9 cellular contexts compared by ENCODE assay signal in the genomic region with DNA sequence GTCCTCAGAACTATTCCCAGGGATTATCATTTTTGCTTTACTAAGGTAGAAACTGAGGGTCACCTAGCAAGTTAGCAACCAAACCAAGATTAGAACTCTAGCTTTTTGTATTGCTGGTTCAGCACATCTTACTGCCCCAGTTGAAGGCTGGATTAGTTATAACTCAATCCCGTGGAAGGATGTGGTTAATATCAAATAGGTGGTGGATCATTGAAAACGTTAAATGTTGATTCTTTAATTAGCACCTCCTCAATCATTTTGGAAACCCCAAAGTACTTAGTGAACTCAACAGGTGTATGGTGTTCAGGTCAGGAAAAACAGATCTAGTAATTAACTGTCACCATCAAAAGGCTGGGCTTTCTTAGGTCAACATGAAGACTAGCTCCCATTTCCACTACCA.
A peak's percentile ranks its signal among the peaks of the same experiment; 100 is the strongest.
DNase-seq lines count a peak whose midpoint lies in the region; ATAC-seq and TF ChIP-seq lines count a peak whose summit lies in the region.
"Had no signal": no experiment of that assay in that cellular context is flagged by ENCODE, and none has a peak within 500 bp of the region (broad histone marks: within the 10 kb centered on the region; RNA-seq: fewer than 3 reads in every experiment).

No MANE protein-coding gene starts in this region.

- peaks cover 0 to 59% of the 10 kb centered on the region in 2 experiments; a peak in 2 of 4 replicates for H3K79me1 ChIP-seq in IMR-90 (ENCODE audit: low read depth in 1 of 2, low read length in 2 of 2)

- H3K9ac ChIP-seq in IMR-90 (ENCODE audit: low read depth, low read length) = peak overlapping the region; percentile 21; the same call in 1 of the 2 replicates
- H3K9ac ChIP-seq in adipocyte (ENCODE audit: low read length) = peak overlapping the region; percentile 86

- H3K27me3 ChIP-seq in BJ (ENCODE audit: control insufficient read depth, insufficient read depth, low read length) (no peaks in the 10 kb centered on the region), IMR-90 (ENCODE audit: control insufficient read depth, insufficient read depth, low read length) (no peaks in the 10 kb centered on the region), adipocyte (replicated peaks; ENCODE audit: control insufficient read depth, insufficient read depth, low read length) (no peaks in the 10 kb centered on the region), neutrophil (no peaks in the 10 kb centered on the region)

- peaks cover 24% of the 10 kb centered on the region for H3K4me1 ChIP-seq in IMR-90 (ENCODE audit: control insufficient read depth, insufficient read depth, low read length)
- H3K4me1 ChIP-seq in adipocyte (ENCODE audit: control insufficient read depth, insufficient read depth, low read length) = peaks cover 76% of the 10 kb centered on the region
- peaks cover 31 to 35% of the 10 kb centered on the region in 2 experiments for H3K4me1 ChIP-seq in neutrophil (ENCODE audit: control insufficient read depth in 1 of 2, insufficient read depth in 1 of 2, low read depth in 1 of 2, low read length in 1 of 2)

- no peak overlapping the region for H2BK120ac ChIP-seq in IMR-90 (ENCODE audit: low read depth, low read length)

- POLR2A ChIA-PET in BJ (lab: Charles Lee) (no interaction called here), IMR-90 (lab: Charles Lee; ENCODE audit: unreplicated experiment) (interaction anchor here (0.6 to 1.6 kb wide), 3 partner anchors 25 to 43 kb away, joined by 3 to 5 read pairs (median 3); no protein-coding TSS in a partner anchor)

- H3K4me3 ChIP-seq in BJ (ENCODE audit: low read depth, low read length) (peak overlapping the region; percentile 76), IMR-90 (ENCODE audit: insufficient read depth, low read depth, low read length) (peak overlapping the region; percentile 31), adipocyte (ENCODE audit: low read length) (peak overlapping the region; percentile 99), neutrophil (ENCODE audit: low read depth in 1 of 2, low read length in 1 of 2) (no peak overlapping the region)

- TF ChIP-seq CTCF in BJ (IDR thresholded peaks at IDR 0.05; ENCODE audit: insufficient read depth, low read depth, low read length) (no peak), IMR-90 (conservative IDR thresholded peaks at IDR 0.05; ENCODE audit: low read depth, low read length) (no peak), neutrophil (IDR thresholded peaks at IDR 0.05) (no peak)

- H4K8ac ChIP-seq in IMR-90 (ENCODE audit: low read depth in 2 of 2, low read length in 2 of 2) = no peak overlapping the region

- in situ Hi-C loops in IMR-90 (cut with MboI; ENCODE audit: low sequenced_read_pairs) = loop anchor here (5.0 kb wide), 1 partner anchor 152 kb away; a partner anchor contains a TSS

- H2AK9ac ChIP-seq in IMR-90 (replicated peaks; ENCODE audit: low read depth, low read length, poor library complexity) = no peak overlapping the region

- no peak overlapping the region for H2AFZ ChIP-seq in IMR-90 (replicated peaks; ENCODE audit: low read length, poor library complexity)

- H2BK5ac ChIP-seq in IMR-90 (ENCODE audit: low read depth, low read length, poor library complexity, severe bottlenecking) = peak overlapping the region; percentile 62

- peak overlapping the region; percentile 100 for H3K4me2 ChIP-seq in IMR-90 (ENCODE audit: low read depth, low read length)

- no peak overlapping the region for H4K5ac ChIP-seq in IMR-90 (ENCODE audit: low read depth, low read length)

- H3K9me1 ChIP-seq in IMR-90 (ENCODE audit: insufficient read depth, low read length) = peaks cover 19% of the 10 kb centered on the region

- H2BK15ac ChIP-seq in IMR-90 (ENCODE audit: low read depth, low read length) = no peak overlapping the region

- no peak overlapping the region for H3K56ac ChIP-seq in IMR-90 (ENCODE audit: extremely low read depth, insufficient read depth, low read length)

- H4K91ac ChIP-seq in IMR-90 (ENCODE audit: insufficient read depth, low read depth, low read length) = no peak overlapping the region

- no CpG with 5 or more reads among the region's 2 CpGs for WGBS in IMR-90 (ENCODE audit: extremely low coverage in 2 of 2, insufficient read length in 1 of 2), 2 experiments

- H3K23ac ChIP-seq in IMR-90 (ENCODE audit: low read depth, low read length) = no peak overlapping the region; the same call in 1 of the 2 replicates

- H3K9me3 ChIP-seq in IMR-90 (ENCODE audit: control insufficient read depth, insufficient read depth, low read length) = no peaks in the 10 kb centered on the region
- H3K9me3 ChIP-seq in adipocyte (ENCODE audit: control insufficient read depth, low read length) = no peaks in the 10 kb centered on the region
- H3K9me3 ChIP-seq in neutrophil = no peaks in the 10 kb centered on the region

- H2AK5ac ChIP-seq in IMR-90 (ENCODE audit: low read depth, low read length) = no peak overlapping the region

- no peak for TF ChIP-seq RAD21 in IMR-90 (IDR thresholded peaks at IDR 0.05; ENCODE audit: low read length)

- no TSS peak for BruUV-seq in IMR-90 (replicated peaks; lab: Mats Ljungman, UMichigan)

- H4K20me1 ChIP-seq in IMR-90 (ENCODE audit: insufficient read depth, low read length) = peaks cover 74% of the 10 kb centered on the region

- H3K18ac ChIP-seq in IMR-90 (ENCODE audit: low read depth, low read length) = no peak overlapping the region; the same call in 1 of the 2 replicates

- H3K14ac ChIP-seq in IMR-90 (replicated peaks; ENCODE audit: low read depth, low read length) = 0 out of 2 replicates have a peak overlapping the region, but pooled peaks have one; percentile 30

- TF ChIP-seq POLR2A in IMR-90 (IDR thresholded peaks at IDR 0.05; ENCODE audit: low read depth, low read length) = no peak; the same call in none of the 2 replicates

- dilution Hi-C loops in IMR-90 (cut with HindIII; ENCODE audit: low sequenced_read_pairs, unreplicated experiment) = no loop called here

- intact Hi-C loops in IMR-90 (cut with micrococcal nuclease) = loop anchor here (10.0 kb wide), 2 partner anchors 299 to 1239 kb away; no protein-coding TSS in a partner anchor

- CTCF ChIA-PET in BJ (lab: Yijun Ruan, JAX) (interaction anchor here (1.1 to 3.1 kb wide), 3 partner anchors 8 to 16 kb away, joined by 3 to 11 read pairs (median 4); no protein-coding TSS in a partner anchor), IMR-90 (lab: Yijun Ruan, JAX) (interaction anchor here (0.6 to 2.7 kb wide), 4 partner anchors 8 to 191 kb away, joined by 3 to 8 read pairs (median 3); no protein-coding TSS in a partner anchor)

- no peak for DNase-seq in BJ (ENCODE audit: low read depth)
- no peak for DNase-seq in IMR-90
- no peak for DNase-seq in adipocyte (ENCODE audit: low read depth)
- no peak for DNase-seq in MV-4-11 (lab: John Stamatoyannopoulos, UW)
- DNase-seq in NCI-H446 treated with DMSO at 0.1 percent for 48 hours (lab: John Stamatoyannopoulos, UW) = no peak
- DNase-seq: DND-41 had no signal

- ATAC-seq in IMR-90 (ENCODE audit: low read depth) (no peak), HG02852 (IDR thresholded peaks at IDR 0.05; ENCODE audit: unreplicated experiment) (no peak), GM18520 (IDR thresholded peaks at IDR 0.05; ENCODE audit: unreplicated experiment) (no peak)

- H3K27ac ChIP-seq in IMR-90 (ENCODE audit: insufficient read depth, low read length) (peak overlapping the region; percentile 96; the same call in 1 of the 2 replicates), neutrophil (peak overlapping the region; percentile 2)

- peaks cover 13% of the 10 kb centered on the region for H3K36me3 ChIP-seq in BJ (ENCODE audit: control insufficient read depth, insufficient read depth, low read length)
- H3K36me3 ChIP-seq in IMR-90 (ENCODE audit: control insufficient read depth, insufficient read depth, low read length) = peaks cover 74% of the 10 kb centered on the region
- H3K36me3 ChIP-seq in adipocyte (ENCODE audit: control insufficient read depth, insufficient read depth, low read length, severe bottlenecking) = peaks cover 72% of the 10 kb centered on the region
- no peaks in the 10 kb centered on the region for H3K36me3 ChIP-seq in neutrophil

- no peak overlapping the region for H2BK20ac ChIP-seq in IMR-90 (ENCODE audit: low read depth, low read length)

- no peak overlapping the region; the same call in 1 of the 2 replicates for H3K4ac ChIP-seq in IMR-90 (ENCODE audit: low read depth, low read length)

TF ChIP-seq in IMR-90, 13 proteins besides CTCF, POLR2A, EP300 and RAD21:
- no peak for TF ChIP-seq RFX5 (IDR thresholded peaks at IDR 0.05; ENCODE audit: low read depth, low read length)
- TF ChIP-seq BHLHE40 (IDR thresholded peaks at IDR 0.05; ENCODE audit: low read depth, low read length) = no peak
- TF ChIP-seq, protein P1, sequence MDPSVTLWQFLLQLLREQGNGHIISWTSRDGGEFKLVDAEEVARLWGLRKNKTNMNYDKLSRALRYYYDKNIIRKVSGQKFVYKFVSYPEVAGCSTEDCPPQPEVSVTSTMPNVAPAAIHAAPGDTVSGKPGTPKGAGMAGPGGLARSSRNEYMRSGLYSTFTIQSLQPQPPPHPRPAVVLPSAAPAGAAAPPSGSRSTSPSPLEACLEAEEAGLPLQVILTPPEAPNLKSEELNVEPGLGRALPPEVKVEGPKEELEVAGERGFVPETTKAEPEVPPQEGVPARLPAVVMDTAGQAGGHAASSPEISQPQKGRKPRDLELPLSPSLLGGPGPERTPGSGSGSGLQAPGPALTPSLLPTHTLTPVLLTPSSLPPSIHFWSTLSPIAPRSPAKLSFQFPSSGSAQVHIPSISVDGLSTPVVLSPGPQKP (IDR thresholded peaks at IDR 0.05; ENCODE audit: borderline replicate concordance, low read depth, low read length) = no peak
- no peak for TF ChIP-seq NFE2L2 (IDR thresholded peaks at IDR 0.05; ENCODE audit: low read depth, low read length)
- TF ChIP-seq, protein P2, sequence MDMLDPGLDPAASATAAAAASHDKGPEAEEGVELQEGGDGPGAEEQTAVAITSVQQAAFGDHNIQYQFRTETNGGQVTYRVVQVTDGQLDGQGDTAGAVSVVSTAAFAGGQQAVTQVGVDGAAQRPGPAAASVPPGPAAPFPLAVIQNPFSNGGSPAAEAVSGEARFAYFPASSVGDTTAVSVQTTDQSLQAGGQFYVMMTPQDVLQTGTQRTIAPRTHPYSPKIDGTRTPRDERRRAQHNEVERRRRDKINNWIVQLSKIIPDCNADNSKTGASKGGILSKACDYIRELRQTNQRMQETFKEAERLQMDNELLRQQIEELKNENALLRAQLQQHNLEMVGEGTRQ (IDR thresholded peaks at IDR 0.05; ENCODE audit: low read depth, low read length) = no peak
- TF ChIP-seq MAFK (IDR thresholded peaks at IDR 0.05; ENCODE audit: low read depth, low read length) = peak; percentile 60; the same call in 1 of the 2 replicates
- no peak for TF ChIP-seq RCOR1 (IDR thresholded peaks at IDR 0.05; ENCODE audit: insufficient replicate concordance, low read length)
- TF ChIP-seq CEBPB (IDR thresholded peaks at IDR 0.05; ENCODE audit: low read depth, low read length) = no peak
- no peak for TF ChIP-seq MXI1 (IDR thresholded peaks at IDR 0.05; ENCODE audit: borderline replicate concordance, low read depth, low read length)

Comparison
In these comparisons a context has a peak if more than half of its experiments do, and no peak if none do; other contexts are left out.
1. H3K4me3 ChIP-seq: peak in BJ (single experiment), IMR-90 (single experiment) and adipocyte (single experiment); none in neutrophil (0 of 2).